Comparison of ENCODE assay signal across 3 cellular contexts in genomic region chr9:90538566-90538965, GRCh38.
"Had no signal": no experiment of that assay in that cellular context is flagged by ENCODE, and none has a peak within 500 bp of the region (broad histone marks: within the 10 kb centered on the region; RNA-seq: fewer than 3 reads in every experiment).

No MANE protein-coding gene starts in this region.

- H3K4me3 ChIP-seq: GM12878 had no signal

- DNase-seq: GDM1, GF-D8 had no signal

- ATAC-seq: GM12878 had no signal
